13 cellular contexts compared by ENCODE assay signal in genomic region chr19:17937371-17937900, GRCh38. TPM values are rescaled to one million over a fixed set of nuclear protein-coding genes. Genes with fewer than 3 reads are reported as not detected.
DNase-seq lines count a peak whose midpoint lies in the region; ATAC-seq and TF ChIP-seq lines count a peak whose summit lies in the region.
"Had no signal": no experiment of that assay in that cellular context is flagged by ENCODE, and none has a peak within 500 bp of the region (broad histone marks: within the 10 kb centered on the region; RNA-seq: fewer than 3 reads in every experiment).

No MANE protein-coding gene starts in this region.

- H3K27me3 ChIP-seq in BLaER1 (no peaks in the 10 kb centered on the region), foreskin keratinocyte (no peaks in the 10 kb centered on the region), smooth muscle cell (ENCODE audit: low read depth) (no peaks in the 10 kb centered on the region)
- H3K27me3 ChIP-seq: BLaER1 treated with 17β-estradiol and CSF1 and Interleukin-3, amounts not matched to agents 10 nM and 100 nM had no signal

- H3K9ac ChIP-seq in BLaER1 (peak overlapping the region; percentile 19; the same call in 1 of the 2 replicates), smooth muscle cell (ENCODE audit: low read depth) (no peak overlapping the region)

- no peak overlapping the region for H3K4me3 ChIP-seq in BLaER1
- H3K4me3 ChIP-seq in smooth muscle cell = no peak overlapping the region
- H3K4me3 ChIP-seq: A549; BLaER1 treated with 17β-estradiol and CSF1 and Interleukin-3, amounts not matched to agents 10 nM and 100 nM; GM12878 had no signal

- peaks cover 18% of the 10 kb centered on the region for H3K79me2 ChIP-seq in smooth muscle cell (ENCODE audit: low read depth)

- H3K9me3 ChIP-seq in BLaER1 (no peaks in the 10 kb centered on the region), smooth muscle cell (replicated peaks; ENCODE audit: low read depth) (no peaks in the 10 kb centered on the region)
- H3K9me3 ChIP-seq: A549; BLaER1 treated with 17β-estradiol and CSF1 and Interleukin-3, amounts not matched to agents 10 nM and 100 nM had no signal

- H2AFZ ChIP-seq in smooth muscle cell (ENCODE audit: low read depth) = no peak overlapping the region

- H3K27ac ChIP-seq in BLaER1 (no peak overlapping the region), foreskin keratinocyte (peak overlapping the region; percentile 46), smooth muscle cell (ENCODE audit: low read depth) (peak overlapping the region; percentile 34)
- H3K27ac ChIP-seq: 22Rv1; BLaER1 treated with 17β-estradiol and CSF1 and Interleukin-3, amounts not matched to agents 10 nM and 100 nM had no signal

- H3F3A ChIP-seq in smooth muscle cell (ENCODE audit: low read depth) = no peaks in the 10 kb centered on the region

- WGBS in smooth muscle cell (ENCODE audit: low lambda C conversion rate) = 94% methylated on average over 9 of the region's 9 CpGs

- TF ChIP-seq CTCF in foreskin keratinocyte (conservative IDR thresholded peaks at IDR 0.05) (no peak), smooth muscle cell (IDR thresholded peaks at IDR 0.05; ENCODE audit: borderline replicate concordance, insufficient read depth, poor library complexity, severe bottlenecking) (no peak)

- peak; percentile 7 for DNase-seq in HuH-7.5 (ENCODE audit: low spot score)
- DNase-seq in foreskin keratinocyte = no peak
- no peak for DNase-seq in smooth muscle cell (lab: John Stamatoyannopoulos, UW; ENCODE audit: unreplicated experiment)

- H3K36me3 ChIP-seq in BLaER1 = peaks cover 65% of the 10 kb centered on the region
- H3K36me3 ChIP-seq in smooth muscle cell (ENCODE audit: low read depth) = no peaks in the 10 kb centered on the region

- ATAC-seq in foreskin keratinocyte (no peak), GM18873 (IDR thresholded peaks at IDR 0.05; ENCODE audit: low FRiP score, unreplicated experiment) (no peak), HG02870 (IDR thresholded peaks at IDR 0.05; ENCODE audit: unreplicated experiment) (no peak), GM18868 (IDR thresholded peaks at IDR 0.05; ENCODE audit: unreplicated experiment) (no peak)

- H3K4me2 ChIP-seq in BLaER1 (no peak overlapping the region), smooth muscle cell (no peak overlapping the region)
- H3K4me2 ChIP-seq: A549; BLaER1 treated with 17β-estradiol and CSF1 and Interleukin-3, amounts not matched to agents 10 nM and 100 nM had no signal

- H4K20me1 ChIP-seq in BLaER1 = peaks cover 6% of the 10 kb centered on the region; the same call in 1 of the 2 replicates
- peaks cover 5% of the 10 kb centered on the region for H4K20me1 ChIP-seq in smooth muscle cell (ENCODE audit: low read depth)

- H3K4me1 ChIP-seq in BLaER1 = peaks cover 14% of the 10 kb centered on the region
- H3K4me1 ChIP-seq in foreskin keratinocyte = peaks cover 3% of the 10 kb centered on the region
- H3K4me1 ChIP-seq in smooth muscle cell (ENCODE audit: low read depth) = peaks cover 6% of the 10 kb centered on the region

RNA-seq across cellular contexts. Expression of gene CCDC124, which starts 4.6 kb away (rescaled TPM):
- 45.7 and 77.6 TPM in 2 replicates for total RNA-seq in foreskin keratinocyte
- 199 and 218 TPM in 2 replicates for polyA plus RNA-seq in foreskin keratinocyte
- 32.1 and 34.5 TPM in 2 replicates for total RNA-seq in smooth muscle cell
- polyA plus RNA-seq in smooth muscle cell = 156 and 179 TPM in 2 replicates

RNA-seq across cellular contexts. Expression of gene KCNN1, which starts 29.5 kb away (rescaled TPM):
- total RNA-seq in foreskin keratinocyte = not detected in 2 replicates
- 0.02 and 0.03 TPM in 2 replicates for polyA plus RNA-seq in foreskin keratinocyte
- total RNA-seq in smooth muscle cell = 0.22 and 5.3 TPM in 2 replicates
- polyA plus RNA-seq in smooth muscle cell = 4.2 and 4.6 TPM in 2 replicates
- polyA plus RNA-seq: CD8-positive, alpha-beta memory T cell; IgD-negative memory B cell had no signal
